Comparison of ENCODE assay signal across 6 cellular contexts in genomic region chr9:127931092-127931881, GRCh38. TPM values are rescaled to one million over a fixed set of nuclear protein-coding genes. Genes with fewer than 3 reads are reported as not detected.
DNase-seq lines count a peak whose midpoint lies in the region; FAIRE-seq and TF ChIP-seq lines count a peak whose summit lies in the region.

No MANE protein-coding gene starts in this region.

- H3K4me1 Mint-ChIP-seq in CD14-positive monocyte: peaks cover 48% of the 10 kb centered on the region

- peaks cover 47 to 60% (median 56%) of the 10 kb centered on the region in 3 donors for H3K27me3 Mint-ChIP-seq in CD14-positive monocyte (ENCODE audit: low read depth in 3 of 3)

- peak overlapping the region in 3 of 7 donors; percentile 54 to 69 (median 61) for H3K27ac Mint-ChIP-seq in CD14-positive monocyte

- H3K4me3 ChIP-seq in OCI-LY7 (ENCODE audit: low read depth, low read length, poor library complexity, severe bottlenecking) (peak overlapping the region; percentile 67), stomach smooth muscle (ENCODE audit: low read length in 2 of 2) (peak overlapping the region; percentile 55 to 71)

- H2AFZ ChIP-seq in OCI-LY7 (ENCODE audit: low read length): no peak overlapping the region

- FAIRE-seq in H54 (lab: Jason Lieb, UNC): peak; percentile 6

- peaks cover 55% of the 10 kb centered on the region for H3K4me1 ChIP-seq in OCI-LY7 (ENCODE audit: insufficient read depth, low read length, poor library complexity, severe bottlenecking)
- H3K4me1 ChIP-seq in stomach smooth muscle (ENCODE audit: control insufficient read depth, insufficient read depth, low read length): peaks cover 34% of the 10 kb centered on the region

- peaks cover 31 to 38% of the 10 kb centered on the region in 2 donors for H3K27me3 ChIP-seq in stomach smooth muscle (ENCODE audit: control insufficient read depth in 1 of 2, insufficient read depth in 2 of 2, low read length in 2 of 2)

- TF ChIP-seq CTCF in CD14-positive monocyte (IDR thresholded peaks at IDR 0.05): no peak
- no peak for TF ChIP-seq CTCF in OCI-LY7 (conservative IDR thresholded peaks at IDR 0.05; ENCODE audit: low read length)

- no peaks in the 10 kb centered on the region for H3K9me2 ChIP-seq in OCI-LY7 (ENCODE audit: insufficient read depth, low read length)

- DNase-seq in CD14-positive monocyte (ENCODE audit: low spot score): no peak
- peak; percentile 89 for DNase-seq in H54 (ENCODE audit: insufficient read length, low spot score)
- DNase-seq in OCI-LY7 (ENCODE audit: low spot score): no peak
- DNase-seq in fibroblast of gingiva (ENCODE audit: low read depth): peak; percentile 66
- DNase-seq in NCI-H1092 (lab: John Stamatoyannopoulos, UW): no peak

- TF ChIP-seq POLR2A in H54 (IDR thresholded peaks at IDR 0.05; ENCODE audit: low read depth, low read length): no peak

- H3K9ac ChIP-seq in stomach smooth muscle (ENCODE audit: low read length in 2 of 2): no peak overlapping the region

- H3K27ac ChIP-seq in OCI-LY7 (ENCODE audit: low read depth, low read length, poor library complexity, severe bottlenecking) (no peak overlapping the region), stomach smooth muscle (ENCODE audit: low read length) (no peak overlapping the region)

- H3K79me2 ChIP-seq in OCI-LY7 (ENCODE audit: insufficient read depth, low read depth, low read length): peaks cover 11% of the 10 kb centered on the region; the same call in 1 of the 2 replicates

- peaks cover 0 to 7% (median 4%) of the 10 kb centered on the region in 7 donors for H3K9me3 Mint-ChIP-seq in CD14-positive monocyte

- POLR2A ChIA-PET in OCI-LY7 (lab: Charles Lee): no interaction called here

- CTCF ChIA-PET in OCI-LY7 (lab: Charles Lee; ENCODE audit: unreplicated experiment): no interaction called here

- peak overlapping the region; percentile 54 to 74 for H3K4me3 Mint-ChIP-seq in CD14-positive monocyte

- peaks cover 10% of the 10 kb centered on the region; the same call in 1 of the 2 replicates for H4K20me1 ChIP-seq in OCI-LY7 (ENCODE audit: insufficient read depth, low read length)

- H3K36me3 ChIP-seq in OCI-LY7 (ENCODE audit: insufficient read depth, low read length): peaks cover 15% of the 10 kb centered on the region; the same call in 1 of the 2 replicates
- peaks cover 0 to 8% of the 10 kb centered on the region in 2 donors for H3K36me3 ChIP-seq in stomach smooth muscle (ENCODE audit: control insufficient read depth in 2 of 2, insufficient read depth in 2 of 2, low read length in 2 of 2)

- H3K9me3 ChIP-seq in OCI-LY7 (ENCODE audit: low read length) (no peaks in the 10 kb centered on the region), stomach smooth muscle (ENCODE audit: control insufficient read depth in 2 of 2, low read length in 2 of 2) (no peaks in the 10 kb centered on the region)

- intact Hi-C loops in CD14-positive monocyte (cut with micrococcal nuclease) (no loop called here), OCI-LY7 (cut with micrococcal nuclease; ENCODE audit: unreplicated experiment) (no loop called here)

- H3K36me3 Mint-ChIP-seq in CD14-positive monocyte: peaks cover 20 to 34% of the 10 kb centered on the region in 2 donors

- H3K4me2 ChIP-seq in OCI-LY7 (ENCODE audit: low read length): peak overlapping the region; percentile 86

- BruUV-seq in OCI-LY7 (replicated peaks; lab: Mats Ljungman, UMichigan): no TSS peak

RNA-seq across cellular contexts. Expression of gene PIP5KL1, which starts 0.7 kb away (rescaled TPM):
- under 1 TPM; 0.31 to 0.57 TPM for polyA plus RNA-seq in CD14-positive monocyte
- total RNA-seq in OCI-LY7 (2014; rRNA removed; shearing (Covaris generic)): 0.59 and 0.95 TPM in 2 replicates
- 4.4 and 4.6 TPM in 2 replicates for total RNA-seq in OCI-LY7 (2022)

RNA-seq across cellular contexts. Expression of gene DPM2, which starts 6.4 kb away (rescaled TPM):
- 10 to 100 TPM; 25.4 to 28.7 TPM for polyA plus RNA-seq in CD14-positive monocyte
- total RNA-seq in OCI-LY7 (2014; rRNA removed; shearing (Covaris generic)): 31.6 and 49.7 TPM in 2 replicates
- total RNA-seq in OCI-LY7 (2022): 47.7 and 50.7 TPM in 2 replicates

RNA-seq across cellular contexts. Expression of gene ST6GALNAC4, which starts 14.4 kb away (rescaled TPM):
- 10 to 100 TPM in 1 of 2 donors, 1 to 10 TPM in 1; 8.9 to 10.3 TPM for polyA plus RNA-seq in CD14-positive monocyte
- 112 and 180 TPM in 2 replicates for total RNA-seq in OCI-LY7 (2014; rRNA removed; shearing (Covaris generic))
- 118 and 125 TPM in 2 replicates for total RNA-seq in OCI-LY7 (2022)

RNA-seq across cellular contexts. Expression of gene ST6GALNAC6, which starts 31.9 kb away (rescaled TPM):
- polyA plus RNA-seq in CD14-positive monocyte: 10 to 100 TPM in 1 of 2 donors, 1 to 10 TPM in 1; 8.2 to 12.0 TPM
- total RNA-seq in OCI-LY7 (2014; rRNA removed; shearing (Covaris generic)): 38.8 and 43.7 TPM in 2 replicates
- total RNA-seq in OCI-LY7 (2022): 51.3 and 52.7 TPM in 2 replicates

RNA-seq across cellular contexts. Expression of gene EEIG1, which starts 49.5 kb away (rescaled TPM):
- 1 to 10 TPM in 1 of 2 donors, under 1 TPM in 1; 0.86 to 2.3 TPM for polyA plus RNA-seq in CD14-positive monocyte
- total RNA-seq in OCI-LY7 (2014; rRNA removed; shearing (Covaris generic)): 25.8 and 34.7 TPM in 2 replicates
- 60.1 and 69.1 TPM in 2 replicates for total RNA-seq in OCI-LY7 (2022)

Comparison
In these comparisons a context has a peak if more than half of its experiments do, and no peak if none do; other contexts are left out.
1. DNase-seq: peak in H54 (single experiment) and fibroblast of gingiva (single experiment); none in CD14-positive monocyte (single experiment), OCI-LY7 (single experiment) and NCI-H1092 (single experiment).